ENCODE assay signal across 8 cellular contexts in the genomic region with DNA sequence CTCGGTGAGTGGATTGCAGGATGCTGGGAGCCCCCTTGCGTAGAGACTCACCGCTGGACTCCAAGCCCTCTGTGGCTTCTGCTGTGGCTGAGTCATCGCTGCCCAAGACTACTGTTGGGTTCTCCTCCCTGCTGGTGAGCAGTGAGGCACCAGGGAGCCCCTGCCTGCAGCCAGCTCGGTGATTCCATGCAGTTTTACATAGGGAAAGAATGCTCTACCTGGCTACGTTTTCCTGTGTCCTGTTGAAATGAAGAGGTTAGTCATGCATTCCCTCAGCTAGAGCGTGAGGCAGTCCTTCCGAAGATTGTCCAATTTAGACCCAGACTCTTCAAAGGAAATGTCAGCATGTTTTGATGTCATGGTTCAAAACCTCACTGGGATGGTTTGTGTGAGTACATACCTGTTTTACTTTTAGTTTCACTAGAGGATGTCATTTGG. TPM values are rescaled to one million over a fixed set of nuclear protein-coding genes. Genes with fewer than 3 reads are reported as not detected.
DNase-seq lines count a peak whose midpoint lies in the region; ATAC-seq, FAIRE-seq and TF ChIP-seq lines count a peak whose summit lies in the region.

No MANE protein-coding gene starts in this region.

- no peak overlapping the region for H3K23ac ChIP-seq in H1 (ENCODE audit: insufficient read length)

- peak; percentile 39 to 72 (median 44) for DNase-seq in CD4-positive, alpha-beta memory T cell
- DNase-seq in H4 (ENCODE audit: low spot score) (peak; percentile 47), H1 (ENCODE audit: low read depth in 1 of 2, low spot score in 2 of 2) (no peak), urothelium cell line (ENCODE audit: low spot score) (peak; percentile 36), dedifferentiated amniotic fluid mesenchymal stem cell (ENCODE audit: extremely low spot score) (no peak), A673 (ENCODE audit: low spot score) (no peak)
- DNase-seq in T-helper 2 cell treated with Interferon-gamma antibody and Interleukin-4, amounts not matched to agents 5 μg/mL and 100 μg/mL, for 36 hours (ENCODE audit: low spot score), result peak; percentile 68

- H4K20me1 ChIP-seq in H1 (replicated peaks in 1 of 2; ENCODE audit: control insufficient read depth in 1 of 2, insufficient read depth in 2 of 2, low read length in 2 of 2), result peaks cover 0 to 2% of the 10 kb centered on the region in 2 experiments

- H4K5ac ChIP-seq in H1 (ENCODE audit: insufficient read length, low read depth, low read length), result no peak overlapping the region

- H3K4me2 ChIP-seq in H1 (ENCODE audit: insufficient read depth in 1 of 2, low read depth in 2 of 2, low read length in 2 of 2), result no peak overlapping the region; a peak in 1 of 4 replicates

- no peak overlapping the region for H2BK120ac ChIP-seq in H1 (replicated peaks; ENCODE audit: low read depth, low read length)

- peak overlapping the region in 1 of 2 donors; percentile 43 for H3K4me3 ChIP-seq in CD4-positive, alpha-beta memory T cell (ENCODE audit: low read length in 2 of 2)
- no peak overlapping the region for H3K4me3 ChIP-seq in H1 (ENCODE audit: extremely low read depth in 1 of 4, insufficient read depth in 2 of 4, low read depth in 3 of 4, low read length in 4 of 4)
- H3K4me3 ChIP-seq in A673 (ENCODE audit: low read depth, low read length, poor library complexity, severe bottlenecking), result no peak overlapping the region

- H2BK12ac ChIP-seq in H1 (ENCODE audit: low read depth, low read length), result no peak overlapping the region; the same call in 1 of the 2 replicates

- peaks cover 53% of the 10 kb centered on the region for H3K4me1 ChIP-seq in CD4-positive, alpha-beta memory T cell (ENCODE audit: insufficient read depth, low read length)
- H3K4me1 ChIP-seq in H1 (replicated peaks in 1 of 4; ENCODE audit: control insufficient read depth in 3 of 4, insufficient read depth in 4 of 4, low read length in 3 of 4) (peaks cover 3 to 13% (median 8%) of the 10 kb centered on the region in 4 experiments; a peak in 5 of 7 replicates), A673 (ENCODE audit: insufficient read depth, low read length, poor library complexity, severe bottlenecking) (peaks cover 2% of the 10 kb centered on the region)

- H3K27ac Mint-ChIP-seq in CD4-positive, alpha-beta memory T cell, result peak overlapping the region; percentile 94 to 97 (median 96)
- H3K27ac Mint-ChIP-seq in T-helper 2 cell treated with Interferon-gamma antibody and Interleukin-4, amounts not matched to agents 5 μg/mL and 100 μg/mL, for 36 hours, result peak overlapping the region; percentile 98

- no peak overlapping the region for H4K91ac ChIP-seq in H1 (replicated peaks; ENCODE audit: insufficient read length, low read length)

- H3K4ac ChIP-seq in H1 (replicated peaks; ENCODE audit: insufficient read length, low read depth, low read length), result peak overlapping the region; percentile 9

- no peak overlapping the region for H2AK5ac ChIP-seq in H1 (ENCODE audit: low read depth, low read length)

- H3K36me3 Mint-ChIP-seq in CD4-positive, alpha-beta memory T cell, result peaks cover 4 to 11% of the 10 kb centered on the region in 2 donors
- peaks cover 5% of the 10 kb centered on the region for H3K36me3 Mint-ChIP-seq in T-helper 2 cell treated with Interferon-gamma antibody and Interleukin-4, amounts not matched to agents 5 μg/mL and 100 μg/mL, for 36 hours (ENCODE audit: low read depth)

- peaks cover 44 to 69% (median 59%) of the 10 kb centered on the region in 4 donors for H3K4me1 Mint-ChIP-seq in CD4-positive, alpha-beta memory T cell
- peaks cover 44% of the 10 kb centered on the region for H3K4me1 Mint-ChIP-seq in T-helper 2 cell treated with Interferon-gamma antibody and Interleukin-4, amounts not matched to agents 5 μg/mL and 100 μg/mL, for 36 hours (ENCODE audit: low read depth)

- H3K36me3 ChIP-seq in CD4-positive, alpha-beta memory T cell (ENCODE audit: insufficient read depth, low read length), result no peaks in the 10 kb centered on the region
- H3K36me3 ChIP-seq in H1 (ENCODE audit: control insufficient read depth in 2 of 4, insufficient read depth in 4 of 4, low read length in 3 of 4) (no peaks in the 10 kb centered on the region), A673 (ENCODE audit: insufficient read depth, low read length, poor library complexity, severe bottlenecking) (no peaks in the 10 kb centered on the region)

- 0 out of 2 replicates have a peak, but pooled peaks cover 2% of the 10 kb centered on the region for H3K79me1 ChIP-seq in H1 (ENCODE audit: low read depth, low read length)

- no peak for FAIRE-seq in H1 (lab: Jason Lieb, UNC)
- no peak for FAIRE-seq in urothelium cell line (lab: Jason Lieb, UNC)

- H2AFZ ChIP-seq in H1 (ENCODE audit: low read length), result no peak overlapping the region

- WGBS in H1 (ENCODE audit: extremely low coverage in 1 of 2, insufficient coverage in 1 of 2, insufficient read length in 1 of 2, insufficient replicate concordance in 2 of 2, low coverage in 1 of 2, low lambda C conversion rate in 2 of 2, missing lambda C conversion rate in 1 of 2), 2 experiments, result 73% methylated on average over 8 of the region's 8 CpGs; no CpG with 5 or more reads in 1 of the 2 experiments

- no peaks in the 10 kb centered on the region for H3K27me3 ChIP-seq in CD4-positive, alpha-beta memory T cell (ENCODE audit: insufficient read depth, low read length)
- H3K27me3 ChIP-seq in H1 (replicated peaks in 1 of 4; ENCODE audit: control insufficient read depth in 3 of 4, extremely low read depth in 1 of 4, insufficient read depth in 3 of 4, low read length in 3 of 4), result no peaks in the 10 kb centered on the region
- H3K27me3 ChIP-seq in A673 (replicated peaks; ENCODE audit: insufficient read depth, low read depth, low read length, poor library complexity), result no peaks in the 10 kb centered on the region

- CTCF ChIA-PET in CD4-positive, alpha-beta memory T cell (lab: Charles Lee; ENCODE audit: partially characterized antibody), result no interaction called here
- CTCF ChIA-PET in H1 (lab: Charles Lee; ENCODE audit: partially characterized antibody) (interaction anchor here (0.6 to 1.4 kb wide), 3 partner anchors 10 to 16 kb away, joined by 4 to 5 read pairs (median 4); no protein-coding TSS in a partner anchor), A673 (lab: Charles Lee) (no interaction called here)

- no peak overlapping the region for H2BK15ac ChIP-seq in H1 (ENCODE audit: low read length)

- no peak overlapping the region for H3K14ac ChIP-seq in H1 (ENCODE audit: insufficient read length)

- no peak overlapping the region for H2BK5ac ChIP-seq in H1 (ENCODE audit: low read depth, low read length)

- TF ChIP-seq RAD21 in H1 (IDR thresholded peaks at IDR 0.05 in 1 of 2, conservative IDR thresholded peaks at IDR 0.05 in 1 of 2; ENCODE audit: low read depth in 2 of 2, low read length in 2 of 2), result no peak

- no peaks in the 10 kb centered on the region for H3K23me2 ChIP-seq in H1 (ENCODE audit: low read depth, low read length)

- no peak for TF ChIP-seq POLR2A in H1 (IDR thresholded peaks at IDR 0.05; ENCODE audit: control extremely low read depth in 1 of 2, low read depth in 2 of 2, low read length in 2 of 2)

- no peaks in the 10 kb centered on the region for H3K9me3 ChIP-seq in CD4-positive, alpha-beta memory T cell (ENCODE audit: control insufficient read depth in 1 of 2, low read length in 2 of 2)
- H3K9me3 ChIP-seq in H1 (ENCODE audit: insufficient read depth in 2 of 2, low read depth in 1 of 2, low read length in 1 of 2), result no peaks in the 10 kb centered on the region
- H3K9me3 ChIP-seq in A673 (ENCODE audit: low read depth, low read length, poor library complexity, severe bottlenecking), result no peaks in the 10 kb centered on the region

- POLR2A ChIA-PET in CD4-positive, alpha-beta memory T cell (lab: Charles Lee; ENCODE audit: partially characterized antibody), result interaction anchor here (1.6 kb wide), 1 partner anchor 27 kb away, joined by 4 read pairs; no protein-coding TSS in a partner anchor
- POLR2A ChIA-PET in H1 (lab: Charles Lee; ENCODE audit: partially characterized antibody), result no interaction called here
- POLR2A ChIA-PET in A673 (lab: Charles Lee; ENCODE audit: low non-redundant PET), result no interaction called here

- H3K27ac ChIP-seq in CD4-positive, alpha-beta memory T cell (ENCODE audit: low read depth, low read length), result peak overlapping the region; percentile 58
- H3K27ac ChIP-seq in H1 (ENCODE audit: low read depth, low read length) (no peak overlapping the region), A673 (ENCODE audit: low read depth, low read length, poor library complexity, severe bottlenecking) (no peak overlapping the region)

- 0 out of 4 replicates have a peak, but pooled peaks cover 0 to 2% of the 10 kb centered on the region in 2 experiments for H3K79me2 ChIP-seq in H1 (ENCODE audit: control insufficient read depth in 1 of 2, insufficient read depth in 2 of 2, low read length in 2 of 2)

- peak overlapping the region; percentile 77 to 91 (median 84) for H3K4me3 Mint-ChIP-seq in CD4-positive, alpha-beta memory T cell
- H3K4me3 Mint-ChIP-seq in T-helper 2 cell treated with Interferon-gamma antibody and Interleukin-4, amounts not matched to agents 5 μg/mL and 100 μg/mL, for 36 hours, result peak overlapping the region; percentile 87

- no peaks in the 10 kb centered on the region for H3K27me3 Mint-ChIP-seq in CD4-positive, alpha-beta memory T cell
- no peaks in the 10 kb centered on the region for H3K27me3 Mint-ChIP-seq in T-helper 2 cell treated with Interferon-gamma antibody and Interleukin-4, amounts not matched to agents 5 μg/mL and 100 μg/mL, for 36 hours (ENCODE audit: low read depth)

- intact Hi-C loops in CD4-positive, alpha-beta memory T cell (cut with micrococcal nuclease), result no loop called here
- intact Hi-C loops in A673 (cut with micrococcal nuclease; ENCODE audit: unreplicated experiment), result no loop called here

- no peak for TF ChIP-seq EP300 in H1 (IDR thresholded peaks at IDR 0.05; ENCODE audit: borderline replicate concordance in 1 of 2, low read depth in 2 of 2, low read length in 2 of 2)

- H3K9ac ChIP-seq in H1 (replicated peaks in 1 of 4; ENCODE audit: extremely low read depth in 1 of 4, low read depth in 3 of 4, low read length in 3 of 4), result no peak overlapping the region

- H3K56ac ChIP-seq in H1 (replicated peaks; ENCODE audit: insufficient read length, low read depth, low read length), result no peak overlapping the region

- no peaks in the 10 kb centered on the region for H3K9me3 Mint-ChIP-seq in CD4-positive, alpha-beta memory T cell
- H3K9me3 Mint-ChIP-seq in T-helper 2 cell treated with Interferon-gamma antibody and Interleukin-4, amounts not matched to agents 5 μg/mL and 100 μg/mL, for 36 hours, result no peaks in the 10 kb centered on the region

- ATAC-seq in HG02571 (IDR thresholded peaks at IDR 0.05; ENCODE audit: unreplicated experiment), result no peak

- no peak overlapping the region for H3K18ac ChIP-seq in H1 (ENCODE audit: extremely low read depth, low read length)

- no TSS peak for BruUV-seq in A673 (replicated peaks; lab: Mats Ljungman, UMichigan)

- no peak overlapping the region for H2BK20ac ChIP-seq in H1 (ENCODE audit: low read length)

- TF ChIP-seq CTCF in H1 (IDR thresholded peaks at IDR 0.05; ENCODE audit: control extremely low read depth in 1 of 3, insufficient read depth in 1 of 3, low read depth in 1 of 3, low read length in 3 of 3) (no peak), A673 (conservative IDR thresholded peaks at IDR 0.05; ENCODE audit: low read depth, low read length) (no peak)

- H4K8ac ChIP-seq in H1 (ENCODE audit: extremely low read depth, insufficient read depth, low read length), result no peak overlapping the region

RNA-seq across cellular contexts. Expression of gene TRAF3, which starts 28.2 kb away (rescaled TPM):
- 10 to 100 TPM; 43.4 to 44.8 TPM for total RNA-seq in CD4-positive, alpha-beta memory T cell
- polyA plus RNA-seq in CD4-positive, alpha-beta memory T cell, result 10 to 100 TPM; 14.9 to 21.0 TPM
- total RNA-seq in H4 (2014; rRNA removed; shearing (Covaris generic)), result 15.2 and 16.4 TPM in 2 replicates
- 10.0 and 12.1 TPM in 2 replicates for total RNA-seq in H1 (2021; fragmentation: NEBNext Ultra II Directional; extraction: Animal tissue kit (Norgen Biotek cat#: 25700))
- 5.8 and 6.5 TPM in 2 replicates for polyA plus RNA-seq in H1 (2011; rRNA removed)
- 6.7 TPM for polyA plus RNA-seq in H1 (2011; cell fraction: cytosol; rRNA removed)
- 11.0 TPM for polyA plus RNA-seq in H1 (2011; cell fraction: nucleus; rRNA removed)
- polyA plus RNA-seq in H1 (2012, experiment 1 of 2), result 6.8 to 8.1 TPM (median 7.6 TPM) in 4 replicates
- polyA plus RNA-seq in H1 (2012, experiment 2 of 2), result 3.8 TPM
- polyA plus RNA-seq in H1 (2013, experiment 1 of 2), result 4.9 TPM
- 5.2 TPM for polyA plus RNA-seq in H1 (2013, experiment 2 of 2)
- 14.0 and 19.4 TPM in 2 replicates for polyA minus RNA-seq in H1 (2011; rRNA and poly(A)+ RNA removed)
- polyA minus RNA-seq in H1 (2011; cell fraction: cytosol; rRNA and poly(A)+ RNA removed), result 4.9 TPM
- polyA minus RNA-seq in H1 (2011; cell fraction: nucleus; rRNA and poly(A)+ RNA removed), result 10.2 TPM
- 48.2 and 49.3 TPM in 2 replicates for total RNA-seq in A673 (2021)

Comparison
In these comparisons a context has a peak if more than half of its experiments do, and no peak if none do; other contexts are left out.
1. DNase-seq: peak in CD4-positive, alpha-beta memory T cell (5 of 5), H4 (single experiment), T-helper 2 cell treated with Interferon-gamma antibody and Interleukin-4, amounts not matched to agents 5 μg/mL and 100 μg/mL, for 36 hours (single experiment) and urothelium cell line (single experiment); none in H1 (0 of 2), dedifferentiated amniotic fluid mesenchymal stem cell (single experiment) and A673 (single experiment).